ENCODE assay signal across 9 cellular contexts in the genomic region with DNA sequence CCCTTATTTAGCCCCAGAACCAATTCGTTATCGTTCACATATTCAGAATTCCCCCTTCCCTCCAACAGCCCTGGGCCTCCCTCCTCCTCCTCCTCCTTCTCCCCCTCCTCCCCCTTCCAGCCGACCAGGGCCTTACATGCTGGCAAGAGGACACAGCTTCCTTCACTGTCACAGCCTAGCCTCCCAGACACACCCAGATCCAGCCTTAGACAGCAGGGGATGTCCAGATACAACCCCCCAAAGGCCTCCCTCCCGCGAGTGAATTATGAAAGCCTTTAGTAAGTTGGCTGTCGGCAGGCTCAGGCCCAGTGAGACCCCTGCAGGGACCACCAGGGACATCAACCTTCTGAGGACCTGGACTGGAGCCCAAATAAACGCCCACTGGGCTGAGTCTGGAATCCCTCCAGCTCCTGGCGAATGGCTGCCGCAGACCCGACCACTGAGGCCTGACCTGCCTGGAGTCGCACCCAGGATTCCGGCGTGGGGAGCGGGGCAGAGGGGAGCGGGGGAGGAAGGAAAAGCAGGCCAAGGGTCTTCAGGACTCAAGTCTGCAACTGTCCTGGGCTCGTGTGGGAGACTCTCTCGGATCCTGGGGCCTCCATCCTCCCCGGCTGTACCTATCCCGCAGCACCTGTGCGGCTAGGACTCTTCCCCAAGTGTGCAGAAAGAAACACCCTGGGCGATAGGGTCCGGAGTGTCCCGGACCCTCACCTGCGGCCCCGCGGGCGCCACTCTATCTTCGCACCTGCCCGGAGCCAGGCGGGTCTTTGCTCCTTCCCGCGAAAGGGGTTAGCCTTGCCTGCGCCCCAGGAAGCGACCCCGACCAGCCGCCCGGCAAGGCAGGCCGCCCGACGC. TPM values are rescaled to one million over a fixed set of nuclear protein-coding genes. Genes with fewer than 3 reads are reported as not detected.
DNase-seq lines count a peak whose midpoint lies in the region; ATAC-seq, FAIRE-seq and TF ChIP-seq lines count a peak whose summit lies in the region.
"Had no signal": no experiment of that assay in that cellular context is flagged by ENCODE, and none has a peak within 500 bp of the region (broad histone marks: within the 10 kb centered on the region; RNA-seq: fewer than 3 reads in every experiment).

No MANE protein-coding gene starts in this region.

- peak; percentile 49 for TF ChIP-seq POLR2A in K562 (conservative IDR thresholded peaks at IDR 0.05)
- no peak for TF ChIP-seq POLR2A in gastrocnemius medialis (IDR thresholded peaks at IDR 0.05)

- DNase-seq in COLO668 (lab: John Stamatoyannopoulos, UW; ENCODE audit: unreplicated experiment) = peak; percentile 16
- peak; percentile 62 to 88 (median 70) for DNase-seq in K562 (ENCODE audit: extremely low read depth in 1 of 4, low spot score in 3 of 4)
- no peak for DNase-seq in gastrocnemius medialis
- DNase-seq in CD1c-positive myeloid dendritic cell (ENCODE audit: extremely low spot score) = no peak
- no peak for DNase-seq in activated CD4-positive, CD25-positive, alpha-beta regulatory T cell treated with anti-CD3 and anti-CD28 coated beads, Interleukin-2, amount 50 U/mL, for 72 hours

- H3K9me3 ChIP-seq in Loucy (ENCODE audit: insufficient read depth, low read depth, low read length) = no peaks in the 10 kb centered on the region
- H3K9me3 ChIP-seq in K562 (replicated peaks; ENCODE audit: control insufficient read depth, insufficient read depth, low read depth, low read length) = no peaks in the 10 kb centered on the region
- H3K9me3 ChIP-seq in iPS-18a (ENCODE audit: control insufficient read depth, low read depth, low read length) = no peaks in the 10 kb centered on the region
- no peaks in the 10 kb centered on the region for H3K9me3 ChIP-seq in gastrocnemius medialis

- WGBS in K562 (ENCODE audit: insufficient coverage, low coverage, missing lambda C conversion rate) = 1% methylated on average over 33 of the region's 40 CpGs

- intact Hi-C loops in K562 (cut with micrococcal nuclease) = no loop called here
- intact Hi-C loops in gastrocnemius medialis (cut with DNase I; ENCODE audit: low total_unique reads) = loop anchor here (5.0 kb wide), 1 partner anchor 39 kb away; the partner anchor contains the start of gene KIF3A

- no peaks in the 10 kb centered on the region for H3K9me1 ChIP-seq in K562 (ENCODE audit: control insufficient read depth, insufficient read depth, low read length)

- POLR2A ChIA-PET in K562 (lab: Yijun Ruan, JAX) = interaction anchor here (0.6 to 2.9 kb wide), 11 partner anchors 9 to 45 kb away, joined by 3 to 10 read pairs (median 5); partner anchors contain the start of gene KIF3A

- H3K36me3 ChIP-seq in Loucy (ENCODE audit: insufficient read depth, low read length) (no peaks in the 10 kb centered on the region), K562 (ENCODE audit: control insufficient read depth, insufficient read depth, low read length) (peaks cover 30% of the 10 kb centered on the region; the same call in 2 of the 3 replicates), iPS-18a (ENCODE audit: control insufficient read depth, low read depth, low read length) (no peaks in the 10 kb centered on the region), gastrocnemius medialis (no peaks in the 10 kb centered on the region)

- peak overlapping the region; percentile 58 for H3K4me2 ChIP-seq in Loucy (ENCODE audit: low read depth, low read length, poor library complexity, severe bottlenecking)
- H3K4me2 ChIP-seq in K562 (ENCODE audit: insufficient read depth, low read length) = peak overlapping the region; percentile 88

- CTCF ChIA-PET in K562 (lab: Yijun Ruan, JAX; ENCODE audit: low intra/inter-chr PET ratio) = interaction anchor here (0.7 kb wide), 1 partner anchor 115 kb away, joined by 3 read pairs; no protein-coding TSS in a partner anchor

- H3K4me3 ChIP-seq in Loucy (ENCODE audit: low read length, poor library complexity, severe bottlenecking) = peak overlapping the region; percentile 73
- H3K4me3 ChIP-seq in K562 = peak overlapping the region; percentile 58
- H3K4me3 ChIP-seq in iPS-18a (ENCODE audit: low read length) = peak overlapping the region; percentile 57
- H3K4me3 ChIP-seq in gastrocnemius medialis = peak overlapping the region; percentile 73 to 90 (median 78)

- no peaks in the 10 kb centered on the region for H3K9me2 ChIP-seq in Loucy (replicated peaks; ENCODE audit: low read depth, low read length)

- TF ChIP-seq CTCF in Loucy (conservative IDR thresholded peaks at IDR 0.05; ENCODE audit: low read length) (no peak), K562 (IDR thresholded peaks at IDR 0.05 in 2 of 3, conservative IDR thresholded peaks at IDR 0.05 in 1 of 3; ENCODE audit: insufficient read depth in 2 of 3, low read depth in 1 of 3, low read length in 3 of 3) (no peak), gastrocnemius medialis (IDR thresholded peaks at IDR 0.05 in 4 of 5, conservative IDR thresholded peaks at IDR 0.05 in 1 of 5) (no peak)

- peaks cover 4% of the 10 kb centered on the region for H3K4me1 ChIP-seq in Loucy (ENCODE audit: insufficient read depth, low read length, poor library complexity, severe bottlenecking)
- peaks cover 52 to 54% of the 10 kb centered on the region in 2 experiments for H3K4me1 ChIP-seq in K562 (replicated peaks in 1 of 2; ENCODE audit: control insufficient read depth in 2 of 2, insufficient read depth in 2 of 2, low read length in 2 of 2)
- peaks cover 16% of the 10 kb centered on the region for H3K4me1 ChIP-seq in iPS-18a (ENCODE audit: control insufficient read depth, low read depth, low read length)
- peaks cover 7 to 24% of the 10 kb centered on the region in 2 donors for H3K4me1 ChIP-seq in gastrocnemius medialis

- H4K20me1 ChIP-seq in Loucy (ENCODE audit: insufficient read depth, low read length, poor library complexity, severe bottlenecking) = no peaks in the 10 kb centered on the region
- H4K20me1 ChIP-seq in K562 (replicated peaks; ENCODE audit: control insufficient read depth, insufficient read depth, low read length) = peaks cover 2% of the 10 kb centered on the region; the same call in 1 of the 2 replicates

- H3F3A ChIP-seq in Loucy (ENCODE audit: low read depth) = no peaks in the 10 kb centered on the region

- H3K27ac ChIP-seq in K562 (ENCODE audit: extremely low read depth, low read depth, low read length) (peak overlapping the region; percentile 79), iPS-18a (ENCODE audit: low read length) (no peak overlapping the region), gastrocnemius medialis (peak overlapping the region; percentile 41 to 75 (median 70))

- no peak for TF ChIP-seq EP300 in K562 (IDR thresholded peaks at IDR 0.05; ENCODE audit: low read length)

- H3K79me2 ChIP-seq in Loucy (ENCODE audit: insufficient read depth, low read length) (no peaks in the 10 kb centered on the region), K562 (ENCODE audit: control insufficient read depth, insufficient read depth, low read length) (peaks cover 71% of the 10 kb centered on the region)

- no peak for TF ChIP-seq RAD21 in K562 (CRISPR knock-in tag; conservative IDR thresholded peaks at IDR 0.05 in 1 of 2, IDR thresholded peaks at IDR 0.05 in 1 of 2)

- H3K27me3 ChIP-seq in Loucy (ENCODE audit: insufficient read depth, low read length, poor library complexity, severe bottlenecking) = no peaks in the 10 kb centered on the region
- no peaks in the 10 kb centered on the region for H3K27me3 ChIP-seq in K562 (ENCODE audit: control insufficient read depth in 2 of 2, insufficient read depth in 2 of 2, low read length in 2 of 2)
- peaks cover 44% of the 10 kb centered on the region for H3K27me3 ChIP-seq in iPS-18a (ENCODE audit: control insufficient read depth, insufficient read depth, low read length)
- H3K27me3 ChIP-seq in gastrocnemius medialis = peaks cover 0 to 7% (median 2%) of the 10 kb centered on the region in 3 donors

- peak overlapping the region; percentile 43; the same call in 1 of the 2 replicates for H2AFZ ChIP-seq in Loucy (ENCODE audit: low read length)
- H2AFZ ChIP-seq in K562 (ENCODE audit: low read depth, low read length) = peak overlapping the region; percentile 47

- in situ Hi-C loops in K562 (cut with MboI) = no loop called here
- in situ Hi-C loops in gastrocnemius medialis (cut with MboI; ENCODE audit: low sequenced_read_pairs in 4 of 4) = no loop called here

- ATAC-seq in GM19467 (IDR thresholded peaks at IDR 0.05; ENCODE audit: unreplicated experiment) (peak; percentile 9), K562 (peak; percentile 72), gastrocnemius medialis (peak in 1 of 2 donors; percentile 32)

- no TSS peak for BruUV-seq in K562 (replicated peaks; lab: Mats Ljungman, UMichigan)

- H3K9ac ChIP-seq in Loucy (ENCODE audit: low read depth, low read length, poor library complexity, severe bottlenecking) = peak overlapping the region; percentile 54
- peak overlapping the region; percentile 81 to 95 for H3K9ac ChIP-seq in K562 (ENCODE audit: insufficient read depth in 1 of 2, low read depth in 2 of 2, low read length in 2 of 2)
- H3K9ac ChIP-seq in iPS-18a (ENCODE audit: low read length) = peak overlapping the region; percentile 22

- peak; percentile 90 for FAIRE-seq in K562 (lab: Jason Lieb, UNC)

RNA-seq across cellular contexts. Expression of gene SEPTIN8, which starts 0.7 kb away (rescaled TPM):
- total RNA-seq in K562 (2011; cell fraction: chromatin; rRNA removed; ENCODE audit: low replicate concordance) = 136 and 205 TPM in 2 replicates
- 103 and 109 TPM in 2 replicates for total RNA-seq in K562 (2011; cell fraction: nucleolus; rRNA removed)
- total RNA-seq in K562 (2011; cell fraction: nucleoplasm; rRNA removed) = 115 and 139 TPM in 2 replicates
- 92.0 and 109 TPM in 2 replicates for total RNA-seq in K562 (2014; rRNA removed)
- total RNA-seq in K562 (2014; rRNA removed; fragmentation: Illumina TruSeq; extraction: Trizol) = 68.2 and 79.3 TPM in 2 replicates
- total RNA-seq in K562 (2015; rRNA removed; fragmentation: Illumina TruSeq; extraction: Trizol) = 101 TPM in 2 replicates
- total RNA-seq in K562 (2021) = 131 and 137 TPM in 2 replicates
- polyA plus RNA-seq in K562 (2011; rRNA removed) = 121 and 149 TPM in 2 replicates
- polyA plus RNA-seq in K562 (2011; cell fraction: cytosol; rRNA removed) = 72.8 and 87.1 TPM in 2 replicates
- 578 and 627 TPM in 2 replicates for polyA plus RNA-seq in K562 (2011; cell fraction: nucleus; rRNA removed)
- 143 and 180 TPM in 2 replicates for polyA plus RNA-seq in K562 (2012)
- polyA plus RNA-seq in K562 (2014; fragmentation: Illumina TruSeq; extraction: Trizol) = 113 and 142 TPM in 2 replicates
- polyA plus RNA-seq in K562 (2014; fragmentation: Nextera tagmentation; extraction: Ambion mirVana) = 10 to 100 TPM; 19.3 to 21.0 TPM
- 129 and 143 TPM in 2 replicates for polyA plus RNA-seq in K562 (2014; rRNA removed)
- polyA minus RNA-seq in K562 (2011; rRNA and poly(A)+ RNA removed) = 67.6 and 68.1 TPM in 2 replicates
- 32.1 and 40.2 TPM in 2 replicates for polyA minus RNA-seq in K562 (2011; cell fraction: cytosol; rRNA and poly(A)+ RNA removed)
- 85.5 and 131 TPM in 2 replicates for polyA minus RNA-seq in K562 (2011; cell fraction: nucleus; rRNA and poly(A)+ RNA removed)
- total RNA-seq in gastrocnemius medialis = 1 to 10 TPM; 5.2 to 7.9 (median 6.8) TPM

RNA-seq across cellular contexts. Expression of gene CCNI2, which starts 29.1 kb away (rescaled TPM):
- not detected in 2 replicates for total RNA-seq in K562 (2011; cell fraction: chromatin; rRNA removed; ENCODE audit: low replicate concordance)
- not detected in 2 replicates for total RNA-seq in K562 (2011; cell fraction: nucleolus; rRNA removed)
- total RNA-seq in K562 (2011; cell fraction: nucleoplasm; rRNA removed) = 0.23 TPM in 1 of 2 replicates, not detected in the other
- total RNA-seq in K562 (2014; rRNA removed) (0.05 TPM in 1 of 2 replicates, not detected in the other), K562 (2014; rRNA removed; fragmentation: Illumina TruSeq; extraction: Trizol) (not detected in 2 replicates), K562 (2015; rRNA removed; fragmentation: Illumina TruSeq; extraction: Trizol) (not detected in 2 replicates), K562 (2021) (0.18 TPM in 1 of 2 replicates, not detected in the other), gastrocnemius medialis (not detected)
- polyA plus RNA-seq in K562 (2011; rRNA removed) (0.05 and 0.06 TPM in 2 replicates), K562 (2014; fragmentation: Illumina TruSeq; extraction: Trizol) (0.06 TPM in 1 of 2 replicates, not detected in the other), K562 (2014; fragmentation: Nextera tagmentation; extraction: Ambion mirVana) (1 to 10 TPM; 1.6 to 1.7 TPM), K562 (2014; rRNA removed) (not detected in 2 replicates)
- 0.06 and 0.13 TPM in 2 replicates for polyA plus RNA-seq in K562 (2011; cell fraction: cytosol; rRNA removed)
- polyA plus RNA-seq in K562 (2011; cell fraction: nucleus; rRNA removed) = 0.36 and 1.1 TPM in 2 replicates
- 1.4 and 11.1 TPM in 2 replicates for polyA plus RNA-seq in K562 (2012)
- polyA minus RNA-seq in K562 (2011; rRNA and poly(A)+ RNA removed) = not detected in 2 replicates
- polyA minus RNA-seq in K562 (2011; cell fraction: cytosol; rRNA and poly(A)+ RNA removed) = not detected in 2 replicates
- 0.54 TPM in 1 of 2 replicates, not detected in the other for polyA minus RNA-seq in K562 (2011; cell fraction: nucleus; rRNA and poly(A)+ RNA removed)
- total RNA-seq: subcutaneous adipose tissue had no signal

RNA-seq across cellular contexts. Expression of gene SOWAHA, which starts 36.8 kb away (rescaled TPM):
- total RNA-seq in K562 (2011; cell fraction: chromatin; rRNA removed; ENCODE audit: low replicate concordance) = not detected in 2 replicates
- total RNA-seq in K562 (2011; cell fraction: nucleolus; rRNA removed) = not detected in 2 replicates
- total RNA-seq in K562 (2011; cell fraction: nucleoplasm; rRNA removed) = not detected in 2 replicates
- total RNA-seq in K562 (2014; rRNA removed) (not detected in 2 replicates), K562 (2014; rRNA removed; fragmentation: Illumina TruSeq; extraction: Trizol) (not detected in 2 replicates), K562 (2015; rRNA removed; fragmentation: Illumina TruSeq; extraction: Trizol) (not detected in 2 replicates), K562 (2021) (not detected in 2 replicates), gastrocnemius medialis (under 1 TPM in 1 of 4 donors, not detected in 3; 0.27 TPM)
- polyA plus RNA-seq in K562 (2011; rRNA removed) (not detected in 2 replicates), K562 (2014; fragmentation: Illumina TruSeq; extraction: Trizol) (not detected in 2 replicates), K562 (2014; fragmentation: Nextera tagmentation; extraction: Ambion mirVana) (not detected), K562 (2014; rRNA removed) (not detected in 2 replicates)
- not detected in 2 replicates for polyA plus RNA-seq in K562 (2011; cell fraction: cytosol; rRNA removed)
- not detected in 2 replicates for polyA plus RNA-seq in K562 (2011; cell fraction: nucleus; rRNA removed)
- polyA plus RNA-seq in K562 (2012) = 0.03 and 0.06 TPM in 2 replicates
- not detected in 2 replicates for polyA minus RNA-seq in K562 (2011; rRNA and poly(A)+ RNA removed)
- not detected in 2 replicates for polyA minus RNA-seq in K562 (2011; cell fraction: cytosol; rRNA and poly(A)+ RNA removed)
- polyA minus RNA-seq in K562 (2011; cell fraction: nucleus; rRNA and poly(A)+ RNA removed) = not detected in 2 replicates

RNA-seq across cellular contexts. Expression of gene KIF3A, which starts 39.0 kb away (rescaled TPM):
- total RNA-seq in K562 (2011; cell fraction: chromatin; rRNA removed; ENCODE audit: low replicate concordance) = 4.8 and 16.7 TPM in 2 replicates
- 1.2 and 3.0 TPM in 2 replicates for total RNA-seq in K562 (2011; cell fraction: nucleolus; rRNA removed)
- total RNA-seq in K562 (2011; cell fraction: nucleoplasm; rRNA removed) = 2.9 and 6.9 TPM in 2 replicates
- total RNA-seq in K562 (2014; rRNA removed) (2.6 and 4.1 TPM in 2 replicates), K562 (2014; rRNA removed; fragmentation: Illumina TruSeq; extraction: Trizol) (7.2 and 8.3 TPM in 2 replicates), K562 (2015; rRNA removed; fragmentation: Illumina TruSeq; extraction: Trizol) (7.6 and 9.4 TPM in 2 replicates), K562 (2021) (5.1 and 7.1 TPM in 2 replicates), gastrocnemius medialis (1 to 10 TPM; 2.5 to 4.2 (median 3.4) TPM)
- polyA plus RNA-seq in K562 (2011; rRNA removed) (3.5 and 5.3 TPM in 2 replicates), K562 (2014; fragmentation: Illumina TruSeq; extraction: Trizol) (4.5 and 6.0 TPM in 2 replicates), K562 (2014; fragmentation: Nextera tagmentation; extraction: Ambion mirVana) (1 to 10 TPM; 1.5 TPM), K562 (2014; rRNA removed) (5.4 and 7.8 TPM in 2 replicates)
- polyA plus RNA-seq in K562 (2011; cell fraction: cytosol; rRNA removed) = 0.97 and 1.3 TPM in 2 replicates
- 2.2 and 2.6 TPM in 2 replicates for polyA plus RNA-seq in K562 (2011; cell fraction: nucleus; rRNA removed)
- polyA plus RNA-seq in K562 (2012) = 1.8 and 3.3 TPM in 2 replicates
- polyA minus RNA-seq in K562 (2011; rRNA and poly(A)+ RNA removed) = 9.3 and 10.6 TPM in 2 replicates
- polyA minus RNA-seq in K562 (2011; cell fraction: cytosol; rRNA and poly(A)+ RNA removed) = 1.9 and 4.0 TPM in 2 replicates
- polyA minus RNA-seq in K562 (2011; cell fraction: nucleus; rRNA and poly(A)+ RNA removed) = 3.6 and 4.4 TPM in 2 replicates

RNA-seq across cellular contexts. Expression of gene SHROOM1, which starts 54.1 kb away (rescaled TPM):
- 39.2 and 105 TPM in 2 replicates for total RNA-seq in K562 (2011; cell fraction: chromatin; rRNA removed; ENCODE audit: low replicate concordance)
- total RNA-seq in K562 (2011; cell fraction: nucleolus; rRNA removed) = 53.7 and 55.5 TPM in 2 replicates
- total RNA-seq in K562 (2011; cell fraction: nucleoplasm; rRNA removed) = 27.4 and 41.9 TPM in 2 replicates
- total RNA-seq in K562 (2014; rRNA removed) = 13.0 and 18.6 TPM in 2 replicates
- total RNA-seq in K562 (2014; rRNA removed; fragmentation: Illumina TruSeq; extraction: Trizol) = 5.3 and 6.1 TPM in 2 replicates
- total RNA-seq in K562 (2015; rRNA removed; fragmentation: Illumina TruSeq; extraction: Trizol) = 10.9 and 13.3 TPM in 2 replicates
- total RNA-seq in K562 (2021) = 25.6 and 26.5 TPM in 2 replicates
- polyA plus RNA-seq in K562 (2011; rRNA removed) = 11.9 and 12.8 TPM in 2 replicates
- 18.1 and 28.6 TPM in 2 replicates for polyA plus RNA-seq in K562 (2011; cell fraction: cytosol; rRNA removed)
- polyA plus RNA-seq in K562 (2011; cell fraction: nucleus; rRNA removed) = 28.4 and 60.2 TPM in 2 replicates
- 19.1 and 22.2 TPM in 2 replicates for polyA plus RNA-seq in K562 (2012)
- 14.6 and 14.8 TPM in 2 replicates for polyA plus RNA-seq in K562 (2014; fragmentation: Illumina TruSeq; extraction: Trizol)
- under 1 TPM; 0.44 to 0.50 TPM for polyA plus RNA-seq in K562 (2014; fragmentation: Nextera tagmentation; extraction: Ambion mirVana)
- 22.3 and 26.0 TPM in 2 replicates for polyA plus RNA-seq in K562 (2014; rRNA removed)
- 3.8 and 7.6 TPM in 2 replicates for polyA minus RNA-seq in K562 (2011; rRNA and poly(A)+ RNA removed)
- 6.1 and 7.0 TPM in 2 replicates for polyA minus RNA-seq in K562 (2011; cell fraction: cytosol; rRNA and poly(A)+ RNA removed)
- 11.3 and 12.4 TPM in 2 replicates for polyA minus RNA-seq in K562 (2011; cell fraction: nucleus; rRNA and poly(A)+ RNA removed)
- 1 to 10 TPM in 3 of 4 donors, under 1 TPM in 1; 0.61 to 6.0 (median 2.0) TPM for total RNA-seq in gastrocnemius medialis

Comparison
In these comparisons a context has a peak if more than half of its experiments do, and no peak if none do; other contexts are left out.
1. DNase-seq: peak in COLO668 (single experiment) and K562 (4 of 4); none in gastrocnemius medialis (0 of 2), CD1c-positive myeloid dendritic cell (single experiment) and activated CD4-positive, CD25-positive, alpha-beta regulatory T cell treated with anti-CD3 and anti-CD28 coated beads, Interleukin-2, amount 50 U/mL, for 72 hours (single experiment).
2. H3K9ac ChIP-seq: peak in every context shown above with its lines; median percentile 88 in K562; 54 in Loucy; 22 in iPS-18a.
3. RNA of gene SEPTIN8, which starts 0.7 kb away (total RNA-seq): 68.2 to 205 TPM in K562; 5.2 to 7.9 TPM in gastrocnemius medialis; every median in the first group is over 4 times any median in the second.
4. Peak in every context shown above with its lines, with median percentiles within 50 percentile points of each other: H3K4me3 ChIP-seq.